In the genomic region with DNA sequence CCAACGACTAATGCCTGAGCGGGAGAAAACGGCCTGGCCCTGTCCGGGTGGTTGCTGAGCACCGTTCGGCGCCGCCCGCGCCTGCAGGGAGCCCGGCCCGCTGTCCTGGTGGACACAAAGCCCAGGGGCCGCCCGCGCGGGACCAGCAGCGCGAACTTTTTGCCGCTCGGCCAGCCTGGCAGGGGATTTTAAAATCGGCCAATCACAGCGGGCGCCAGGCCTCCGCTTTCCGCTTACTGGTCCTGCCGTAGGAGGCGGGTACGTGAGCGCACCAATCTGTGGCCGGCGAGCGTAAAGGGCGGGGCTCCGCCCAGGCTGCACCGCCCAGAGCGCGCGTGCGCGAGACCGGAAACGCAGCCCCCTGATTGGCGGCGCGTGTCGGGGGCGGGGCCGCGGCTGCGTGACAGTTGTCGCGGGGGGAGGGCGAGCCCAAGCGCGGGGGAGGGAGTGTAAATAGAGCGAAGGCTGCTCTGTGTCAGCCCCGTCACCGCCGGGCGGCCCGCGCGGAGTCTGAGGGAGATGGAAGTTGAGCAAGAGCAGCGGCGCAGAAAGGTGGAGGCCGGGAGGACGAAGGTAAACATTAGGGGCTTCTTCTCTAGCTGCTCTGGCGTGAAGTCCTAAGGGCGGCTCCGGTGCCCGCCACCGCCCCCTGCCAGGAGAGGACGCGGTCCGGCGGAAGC, we compare ENCODE assay signal across 8 cellular contexts. TPM values are rescaled to one million over a fixed set of nuclear protein-coding genes. Genes with fewer than 3 reads are reported as not detected.
DNase-seq lines count a peak whose midpoint lies in the region; TF ChIP-seq lines count a peak whose summit lies in the region.

C21orf58 (minus strand) TSS at position 161 of the 680 bp plus-strand sequence. CDS start 1,132 bp downstream, outside the sequence.
PCNT (plus strand) TSS at position 447 of the 680 bp plus-strand sequence; CDS start at position 520, 73 bp downstream.

- H3K36me3 ChIP-seq in MM.1S (replicated peaks; ENCODE audit: insufficient read depth, low read length): 0 out of 2 replicates have a peak, but pooled peaks cover 4% of the 10 kb centered on the region

- peak within 1 kb of the TSS; percentile 99 for H3K27ac Mint-ChIP-seq in nephron progenitor cell
- H3K27ac Mint-ChIP-seq in stimulated activated naive CD8-positive, alpha-beta T cell treated with anti-CD3 and anti-CD28 coated beads, Interleukin-15, Interleukin-2, amounts not matched to agents 100 ng/mL and 50 ng/mL, for 24 hours: peak within 1 kb of the TSS; percentile 96

- H3K4me1 Mint-ChIP-seq in nephron progenitor cell: peaks cover 50% of the 10 kb centered on the region
- H3K4me1 Mint-ChIP-seq in stimulated activated naive CD8-positive, alpha-beta T cell treated with anti-CD3 and anti-CD28 coated beads, Interleukin-15, Interleukin-2, amounts not matched to agents 100 ng/mL and 50 ng/mL, for 24 hours (ENCODE audit: low read depth): peaks cover 36% of the 10 kb centered on the region

- in situ Hi-C loops in G401 (cut with HindIII; ENCODE audit: low sequenced_read_pairs): no loop called here

- H3K27ac ChIP-seq in MM.1S (ENCODE audit: low read length): peak within 1 kb of the TSS; percentile 93

- H3K9ac ChIP-seq in MM.1S (ENCODE audit: low read length): peak within 1 kb of the TSS; percentile 91

- H2AFZ ChIP-seq in MM.1S (ENCODE audit: low read length): peak within 1 kb of the TSS; percentile 88

- H3F3A ChIP-seq in MM.1S (ENCODE audit: insufficient read depth, low read length): peaks cover 29% of the 10 kb centered on the region

- no peaks in the 10 kb centered on the region for H3K27me3 Mint-ChIP-seq in nephron progenitor cell (ENCODE audit: low read depth, poor library complexity)
- no peaks in the 10 kb centered on the region for H3K27me3 Mint-ChIP-seq in stimulated activated naive CD8-positive, alpha-beta T cell treated with anti-CD3 and anti-CD28 coated beads, Interleukin-15, Interleukin-2, amounts not matched to agents 100 ng/mL and 50 ng/mL, for 24 hours

- peaks cover 71% of the 10 kb centered on the region for H3K79me2 ChIP-seq in MM.1S (ENCODE audit: low read length)

- DNase-seq in G401 (ENCODE audit: low spot score) (peak; percentile 97), HCEC 1CT (peak; percentile 98), MM.1S (peak; percentile 100), SHP77 treated with DMSO at 0.1 percent for 48 hours (lab: John Stamatoyannopoulos, UW) (peak; percentile 90), fibroblast of villous mesenchyme (ENCODE audit: low read depth) (peak; percentile 98), nephron progenitor cell (peak; percentile 96)
- DNase-seq in activated effector memory CD4-positive, alpha-beta T cell treated with Interleukin-2 at 50 U/mL for 16 hours: peak; percentile 99

- no peaks in the 10 kb centered on the region for H4K20me1 ChIP-seq in MM.1S (ENCODE audit: insufficient read depth, low read length)

- no peaks in the 10 kb centered on the region for H3K27me3 ChIP-seq in MM.1S (replicated peaks; ENCODE audit: insufficient read depth, low read length)

- H3K4me2 ChIP-seq in MM.1S (ENCODE audit: low read depth, low read length): peak within 1 kb of the TSS; percentile 97

- peaks cover 36% of the 10 kb centered on the region for H3K36me3 Mint-ChIP-seq in nephron progenitor cell (ENCODE audit: low read depth)
- H3K36me3 Mint-ChIP-seq in stimulated activated naive CD8-positive, alpha-beta T cell treated with anti-CD3 and anti-CD28 coated beads, Interleukin-15, Interleukin-2, amounts not matched to agents 100 ng/mL and 50 ng/mL, for 24 hours (ENCODE audit: low read depth): peaks cover 47% of the 10 kb centered on the region

- no peak for TF ChIP-seq CTCF in MM.1S (IDR thresholded peaks at IDR 0.05; ENCODE audit: low read length)
- TF ChIP-seq CTCF in fibroblast of villous mesenchyme (IDR thresholded peaks at IDR 0.05; ENCODE audit: insufficient read depth, low read depth, low read length): no peak
- TF ChIP-seq CTCF in nephron progenitor cell (IDR thresholded peaks at IDR 0.05): no peak

- no peaks in the 10 kb centered on the region for H3K9me3 ChIP-seq in MM.1S (replicated peaks; ENCODE audit: insufficient read depth, low read length)

- H3K9me3 Mint-ChIP-seq in nephron progenitor cell: no peaks in the 10 kb centered on the region
- no peaks in the 10 kb centered on the region for H3K9me3 Mint-ChIP-seq in stimulated activated naive CD8-positive, alpha-beta T cell treated with anti-CD3 and anti-CD28 coated beads, Interleukin-15, Interleukin-2, amounts not matched to agents 100 ng/mL and 50 ng/mL, for 24 hours

- peaks cover 18% of the 10 kb centered on the region for H3K4me1 ChIP-seq in MM.1S (ENCODE audit: low read length)

- H3K9me2 ChIP-seq in MM.1S (replicated peaks; ENCODE audit: insufficient read depth, low read length): no peaks in the 10 kb centered on the region

- peak within 1 kb of the TSS; percentile 97 for H3K4me3 Mint-ChIP-seq in nephron progenitor cell
- H3K4me3 Mint-ChIP-seq in stimulated activated naive CD8-positive, alpha-beta T cell treated with anti-CD3 and anti-CD28 coated beads, Interleukin-15, Interleukin-2, amounts not matched to agents 100 ng/mL and 50 ng/mL, for 24 hours: peak within 1 kb of the TSS; percentile 95

- H3K4me3 ChIP-seq in MM.1S (ENCODE audit: low read length): peak within 1 kb of the TSS; percentile 98
- peak within 1 kb of the TSS; percentile 81 for H3K4me3 ChIP-seq in fibroblast of villous mesenchyme (ENCODE audit: low read depth, low read length)

RNA-seq across cellular contexts. Expression of gene C21orf58, which starts in this region (rescaled TPM):
- total RNA-seq in G401 (2014; rRNA removed; shearing (Covaris generic)): 7.9 and 8.2 TPM in 2 replicates
- total RNA-seq in fibroblast of villous mesenchyme: 5.5 and 5.6 TPM in 2 replicates

RNA-seq across cellular contexts. Expression of gene PCNT, which starts in this region (rescaled TPM):
- total RNA-seq in G401 (2014; rRNA removed; shearing (Covaris generic)): 14.3 and 33.5 TPM in 2 replicates
- 21.6 and 23.8 TPM in 2 replicates for total RNA-seq in fibroblast of villous mesenchyme

Comparison
In these comparisons a context has a peak if more than half of its experiments do, and no peak if none do; other contexts are left out.
1. Peak in every context shown above with its lines: DNase-seq, H3K4me3 ChIP-seq and H3K27ac ChIP-seq.